21 cellular contexts compared by ENCODE assay signal in the genomic region with DNA sequence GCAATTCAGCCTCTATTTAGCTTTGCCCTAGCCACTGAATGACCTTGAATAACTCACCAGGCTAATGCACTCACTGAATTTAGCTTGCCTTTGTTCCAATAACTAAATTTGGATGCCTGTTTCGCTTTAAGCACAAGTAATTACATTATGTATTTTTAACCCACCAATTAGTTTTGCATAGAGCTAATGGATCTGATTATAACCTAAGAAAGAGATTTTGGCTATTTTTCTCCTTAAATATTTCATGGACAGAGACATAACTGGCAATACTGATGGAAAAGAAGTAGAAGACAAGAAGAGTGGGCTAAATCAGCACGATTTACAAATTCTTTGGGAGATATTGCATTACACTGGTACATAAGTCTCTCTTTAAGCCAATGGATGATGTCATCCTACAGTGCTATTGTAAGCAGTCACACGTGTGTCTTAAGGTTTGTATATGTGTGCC.
DNase-seq lines count a peak whose midpoint lies in the region; ATAC-seq, FAIRE-seq and TF ChIP-seq lines count a peak whose summit lies in the region.
"Had no signal": no experiment of that assay in that cellular context is flagged by ENCODE, and none has a peak within 500 bp of the region (broad histone marks: within the 10 kb centered on the region; RNA-seq: fewer than 3 reads in every experiment).

No MANE protein-coding gene starts in this region.

- no peak overlapping the region for H3K4me3 ChIP-seq in suprapubic skin
- H3K4me3 ChIP-seq in kidney (ENCODE audit: low read length in 2 of 2): no peak overlapping the region
- H3K4me3 ChIP-seq: adrenal gland, hepatocyte, mucosa of descending colon, thoracic aorta had no signal

- no peak for TF ChIP-seq EP300 in suprapubic skin (IDR thresholded peaks at IDR 0.05)

- H3K27ac ChIP-seq in suprapubic skin (peak overlapping the region; percentile 26), kidney (ENCODE audit: low read depth in 2 of 2, low read length in 2 of 2) (no peak overlapping the region)
- H3K27ac ChIP-seq: adrenal gland, hepatocyte, thoracic aorta had no signal

- WGBS in suprapubic skin: 29% methylated on average over 3 of the region's 3 CpGs

- TF ChIP-seq CTCF in suprapubic skin (IDR thresholded peaks at IDR 0.05) (no peak), kidney (IDR thresholded peaks at IDR 0.05; ENCODE audit: borderline replicate concordance, extremely low read depth, insufficient read depth) (no peak)

- no peak overlapping the region for H3K9ac ChIP-seq in kidney (ENCODE audit: low read length in 2 of 2)

- DNase-seq in left ventricle myocardium superior: no peak
- no peak for DNase-seq in Right ventricle myocardium inferior (ENCODE audit: missing footprints)
- DNase-seq in suprapubic skin (ENCODE audit: low spot score in 2 of 2): no peak
- no peak for DNase-seq in kidney
- DNase-seq in midbrain (lab: John Stamatoyannopoulos, UW): no peak
- DNase-seq: activated CD4-positive, CD25-positive, alpha-beta regulatory T cell treated with anti-CD3 and anti-CD28 coated beads, Interleukin-2, amount 50 U/mL, for 72 hours; adrenal gland; GDM1; H9; mucosa of descending colon; NCI-H2081; right cardiac atrium; stimulated activated CD4-positive, alpha-beta T cell treated with anti-CD3 and anti-CD28 coated beads, Interleukin-2, amount 100 ng/mL, for 48 hours; T-helper 17 cell had no signal

- H3K36me3 ChIP-seq in suprapubic skin (no peaks in the 10 kb centered on the region), kidney (ENCODE audit: control insufficient read depth in 1 of 2, insufficient read depth in 2 of 2, low read length in 2 of 2) (no peaks in the 10 kb centered on the region)
- H3K36me3 ChIP-seq: adrenal gland, thoracic aorta had no signal

- TF ChIP-seq POLR2A in suprapubic skin (IDR thresholded peaks at IDR 0.05): no peak

- ATAC-seq in left ventricle myocardium superior (peak; percentile 19), Right ventricle myocardium inferior (no peak), SK-N-SH treated with all-trans-retinoic acid at 6 μM for 48 hours (peak; percentile 70), esophagus mucosa (peak; percentile 80), GM19324 (IDR thresholded peaks at IDR 0.05; ENCODE audit: low FRiP score, unreplicated experiment) (no peak)
- ATAC-seq: mucosa of descending colon, right cardiac atrium, T-helper 17 cell had no signal

- intact Hi-C loops in left ventricle myocardium superior (cut with micrococcal nuclease) (no loop called here), Right ventricle myocardium inferior (cut with DNase I) (loop anchor here (10.0 kb wide), 1 partner anchor 100 kb away; no protein-coding TSS in a partner anchor), kidney (cut with DNase I) (no loop called here)

- peaks cover 5% of the 10 kb centered on the region for H3K4me1 ChIP-seq in suprapubic skin
- H3K4me1 ChIP-seq in kidney (ENCODE audit: control insufficient read depth in 1 of 2, insufficient read depth in 1 of 2, low read depth in 1 of 2, low read length in 2 of 2): peaks cover 2 to 7% of the 10 kb centered on the region in 2 donors

- no peaks in the 10 kb centered on the region for H3K27me3 ChIP-seq in suprapubic skin
- H3K27me3 ChIP-seq: adrenal gland, hepatocyte had no signal

- H3K9me3 ChIP-seq in suprapubic skin (no peaks in the 10 kb centered on the region), kidney (ENCODE audit: control insufficient read depth in 1 of 2, low read length in 2 of 2) (no peaks in the 10 kb centered on the region)
- H3K9me3 ChIP-seq: adrenal gland, mucosa of descending colon, thoracic aorta had no signal

- no peak for FAIRE-seq in kidney (lab: Jason Lieb, UNC)
- FAIRE-seq: colon, GM12892 had no signal

TF ChIP-seq in SK-N-SH treated with all-trans-retinoic acid at 6 μM for 48 hours, 23 proteins besides CTCF, POLR2A, EP300 and RAD21 (continues in another document):
- peak; percentile 61 for TF ChIP-seq ZNF8 (CRISPR knock-in tag; IDR thresholded peaks at IDR 0.05)
- 0 out of 2 replicates have a peak, but pooled peaks have one; percentile 59 for TF ChIP-seq GLIS3 (CRISPR knock-in tag; IDR thresholded peaks at IDR 0.05)
- no peak for TF ChIP-seq ZNF565 (CRISPR knock-in tag; conservative IDR thresholded peaks at IDR 0.05; ENCODE audit: low read depth)
- no peak; the same call in 1 of the 2 replicates for TF ChIP-seq RARB (CRISPR knock-in tag; IDR thresholded peaks at IDR 0.05)
- TF ChIP-seq TOX (CRISPR knock-in tag; IDR thresholded peaks at IDR 0.05; ENCODE audit: borderline replicate concordance): no peak
- TF ChIP-seq, protein P1, sequence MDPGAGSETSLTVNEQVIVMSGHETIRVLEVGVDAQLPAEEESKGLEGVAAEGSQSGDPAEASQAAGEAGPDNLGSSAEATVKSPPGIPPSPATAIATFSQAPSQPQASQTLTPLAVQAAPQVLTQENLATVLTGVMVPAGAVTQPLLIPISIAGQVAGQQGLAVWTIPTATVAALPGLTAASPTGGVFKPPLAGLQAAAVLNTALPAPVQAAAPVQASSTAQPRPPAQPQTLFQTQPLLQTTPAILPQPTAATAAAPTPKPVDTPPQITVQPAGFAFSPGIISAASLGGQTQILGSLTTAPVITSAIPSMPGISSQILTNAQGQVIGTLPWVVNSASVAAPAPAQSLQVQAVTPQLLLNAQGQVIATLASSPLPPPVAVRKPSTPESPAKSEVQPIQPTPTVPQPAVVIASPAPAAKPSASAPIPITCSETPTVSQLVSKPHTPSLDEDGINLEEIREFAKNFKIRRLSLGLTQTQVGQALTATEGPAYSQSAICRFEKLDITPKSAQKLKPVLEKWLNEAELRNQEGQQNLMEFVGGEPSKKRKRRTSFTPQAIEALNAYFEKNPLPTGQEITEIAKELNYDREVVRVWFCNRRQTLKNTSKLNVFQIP (CRISPR knock-in tag; IDR thresholded peaks at IDR 0.05; ENCODE audit: borderline replicate concordance, low read depth): no peak
- TF ChIP-seq CSDC2 (CRISPR knock-in tag; IDR thresholded peaks at IDR 0.05): peak; percentile 77; the same call in 1 of the 2 replicates
- no peak for TF ChIP-seq ARNTL (CRISPR knock-in tag; IDR thresholded peaks at IDR 0.05; ENCODE audit: borderline replicate concordance, low read depth)
- TF ChIP-seq, protein P2, sequence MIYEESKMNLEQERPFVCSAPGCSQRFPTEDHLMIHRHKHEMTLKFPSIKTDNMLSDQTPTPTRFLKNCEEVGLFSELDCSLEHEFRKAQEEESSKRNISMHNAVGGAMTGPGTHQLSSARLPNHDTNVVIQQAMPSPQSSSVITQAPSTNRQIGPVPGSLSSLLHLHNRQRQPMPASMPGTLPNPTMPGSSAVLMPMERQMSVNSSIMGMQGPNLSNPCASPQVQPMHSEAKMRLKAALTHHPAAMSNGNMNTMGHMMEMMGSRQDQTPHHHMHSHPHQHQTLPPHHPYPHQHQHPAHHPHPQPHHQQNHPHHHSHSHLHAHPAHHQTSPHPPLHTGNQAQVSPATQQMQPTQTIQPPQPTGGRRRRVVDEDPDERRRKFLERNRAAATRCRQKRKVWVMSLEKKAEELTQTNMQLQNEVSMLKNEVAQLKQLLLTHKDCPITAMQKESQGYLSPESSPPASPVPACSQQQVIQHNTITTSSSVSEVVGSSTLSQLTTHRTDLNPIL (CRISPR knock-in tag; IDR thresholded peaks at IDR 0.05; ENCODE audit: low read depth): peak; percentile 95
- TF ChIP-seq ZFP30 (CRISPR knock-in tag; IDR thresholded peaks at IDR 0.05): no peak
- no peak; the same call in 1 of the 2 replicates for TF ChIP-seq PPARA (CRISPR knock-in tag; IDR thresholded peaks at IDR 0.05; ENCODE audit: borderline replicate concordance)
- TF ChIP-seq ESRRG (CRISPR knock-in tag; IDR thresholded peaks at IDR 0.05): peak; percentile 95
- TF ChIP-seq ZFP3 (CRISPR knock-in tag; IDR thresholded peaks at IDR 0.05): no peak
- TF ChIP-seq OSR1 (CRISPR knock-in tag; IDR thresholded peaks at IDR 0.05): no peak
- TF ChIP-seq, protein P3, sequence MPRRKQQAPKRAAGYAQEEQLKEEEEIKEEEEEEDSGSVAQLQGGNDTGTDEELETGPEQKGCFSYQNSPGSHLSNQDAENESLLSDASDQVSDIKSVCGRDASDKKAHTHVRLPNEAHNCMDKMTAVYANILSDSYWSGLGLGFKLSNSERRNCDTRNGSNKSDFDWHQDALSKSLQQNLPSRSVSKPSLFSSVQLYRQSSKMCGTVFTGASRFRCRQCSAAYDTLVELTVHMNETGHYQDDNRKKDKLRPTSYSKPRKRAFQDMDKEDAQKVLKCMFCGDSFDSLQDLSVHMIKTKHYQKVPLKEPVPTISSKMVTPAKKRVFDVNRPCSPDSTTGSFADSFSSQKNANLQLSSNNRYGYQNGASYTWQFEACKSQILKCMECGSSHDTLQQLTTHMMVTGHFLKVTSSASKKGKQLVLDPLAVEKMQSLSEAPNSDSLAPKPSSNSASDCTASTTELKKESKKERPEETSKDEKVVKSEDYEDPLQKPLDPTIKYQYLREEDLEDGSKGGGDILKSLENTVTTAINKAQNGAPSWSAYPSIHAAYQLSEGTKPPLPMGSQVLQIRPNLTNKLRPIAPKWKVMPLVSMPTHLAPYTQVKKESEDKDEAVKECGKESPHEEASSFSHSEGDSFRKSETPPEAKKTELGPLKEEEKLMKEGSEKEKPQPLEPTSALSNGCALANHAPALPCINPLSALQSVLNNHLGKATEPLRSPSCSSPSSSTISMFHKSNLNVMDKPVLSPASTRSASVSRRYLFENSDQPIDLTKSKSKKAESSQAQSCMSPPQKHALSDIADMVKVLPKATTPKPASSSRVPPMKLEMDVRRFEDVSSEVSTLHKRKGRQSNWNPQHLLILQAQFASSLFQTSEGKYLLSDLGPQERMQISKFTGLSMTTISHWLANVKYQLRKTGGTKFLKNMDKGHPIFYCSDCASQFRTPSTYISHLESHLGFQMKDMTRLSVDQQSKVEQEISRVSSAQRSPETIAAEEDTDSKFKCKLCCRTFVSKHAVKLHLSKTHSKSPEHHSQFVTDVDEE (CRISPR knock-in tag; IDR thresholded peaks at IDR 0.05): peak; percentile 93; the same call in 1 of the 2 replicates
- TF ChIP-seq ZNF70 (CRISPR knock-in tag; IDR thresholded peaks at IDR 0.05): peak; percentile 42; the same call in 1 of the 2 replicates
- peak; percentile 67; the same call in 1 of the 2 replicates for TF ChIP-seq SNAI2 (CRISPR knock-in tag; IDR thresholded peaks at IDR 0.05)
- TF ChIP-seq ZC3H10 (CRISPR knock-in tag; IDR thresholded peaks at IDR 0.05): peak; percentile 38; the same call in 1 of the 2 replicates

Comparison
In these comparisons a context has a peak if more than half of its experiments do, and no peak if none do; other contexts are left out.
1. ATAC-seq: peak in left ventricle myocardium superior (single experiment), SK-N-SH treated with all-trans-retinoic acid at 6 μM for 48 hours (single experiment) and esophagus mucosa (single experiment); none in Right ventricle myocardium inferior (single experiment) and GM19324 (single experiment).